Comparison of ENCODE assay signal across 22 cellular contexts in the genomic region with DNA sequence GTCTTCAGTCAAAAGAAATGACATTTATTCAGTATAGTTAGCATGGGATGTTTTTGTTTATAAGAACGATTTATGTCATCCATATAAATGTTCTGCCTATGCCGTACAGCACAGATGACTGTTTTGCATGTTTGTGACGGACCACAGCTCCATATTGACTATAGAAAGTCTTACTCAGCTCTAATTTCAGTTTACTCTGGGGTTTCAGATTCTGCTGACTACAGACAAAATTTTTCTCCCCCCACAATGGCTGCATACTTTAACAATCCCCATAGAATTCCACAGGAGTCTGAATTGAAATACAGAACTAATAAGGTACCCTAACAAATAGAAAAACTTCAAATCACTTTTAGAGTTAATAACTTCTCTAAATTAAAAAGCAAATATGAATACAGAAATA.
"Had no signal": no experiment of that assay in that cellular context is flagged by ENCODE, and none has a peak within 500 bp of the region (broad histone marks: within the 10 kb centered on the region; RNA-seq: fewer than 3 reads in every experiment).

No MANE protein-coding gene starts in this region.

- H3K27me3 ChIP-seq: dorsolateral prefrontal cortex, gastrocnemius medialis, heart left ventricle, hepatocyte, left lung, right atrium auricular region, sigmoid colon, spleen, suprapubic skin, transverse colon had no signal

- H3K79me2 ChIP-seq: hepatocyte had no signal

- H2AFZ ChIP-seq: hepatocyte had no signal

- H3K4me2 ChIP-seq: hepatocyte had no signal

- H3K4me1 Mint-ChIP-seq: nephron progenitor cell had no signal

- H3K27me3 Mint-ChIP-seq: naive thymus-derived CD4-positive, alpha-beta T cell; stimulated activated memory B cell treated with anti-CD40 and anti-IgM and Interleukin-4, amounts not matched to agents 10 μg/mL and 1 μg/mL and 100 μg/mL, for 72 hours; stimulated activated naive CD8-positive, alpha-beta T cell treated with anti-CD3 and anti-CD28 coated beads, Interleukin-15, amount 100 ng/mL, for 72 hours had no signal

- H3K27ac Mint-ChIP-seq: naive thymus-derived CD4-positive, alpha-beta T cell; nephron progenitor cell; stimulated activated memory B cell treated with anti-CD40 and anti-IgM and Interleukin-4, amounts not matched to agents 10 μg/mL and 1 μg/mL and 100 μg/mL, for 72 hours; stimulated activated naive CD8-positive, alpha-beta T cell treated with anti-CD3 and anti-CD28 coated beads, Interleukin-15, amount 100 ng/mL, for 72 hours had no signal

- H3K4me1 ChIP-seq: gastrocnemius medialis, heart left ventricle, left lung, prostate gland, right atrium auricular region, sigmoid colon, suprapubic skin had no signal

- H3K4me3 ChIP-seq: dorsolateral prefrontal cortex, gastrocnemius medialis, heart left ventricle, hepatocyte, left lung, prostate gland, right atrium auricular region, sigmoid colon, spleen, suprapubic skin, transverse colon had no signal

- ATAC-seq: gastrocnemius medialis; heart left ventricle; left cardiac atrium; left lung; naive thymus-derived CD4-positive, alpha-beta T cell; stimulated activated memory B cell treated with anti-CD40 and anti-IgM and Interleukin-4, amounts not matched to agents 10 μg/mL and 1 μg/mL and 100 μg/mL, for 72 hours; stimulated activated naive CD8-positive, alpha-beta T cell treated with anti-CD3 and anti-CD28 coated beads, Interleukin-15, amount 100 ng/mL, for 72 hours had no signal

- DNase-seq: dorsolateral prefrontal cortex; effector CD4-positive, alpha-beta T cell; foreskin fibroblast; gastrocnemius medialis; heart left ventricle; left cardiac atrium; left lung; mesendoderm; midbrain; naive thymus-derived CD4-positive, alpha-beta T cell; nephron progenitor cell; nucleus accumbens; sigmoid colon; spleen; stimulated activated CD4-positive, alpha-beta T cell treated with anti-CD3 and anti-CD28 coated beads, Interleukin-4, amount 100 ng/mL, for 4 hours; stimulated activated naive CD8-positive, alpha-beta T cell treated with anti-CD3 and anti-CD28 coated beads, Interleukin-15, amount 100 ng/mL, for 72 hours; transverse colon had no signal

- H3K36me3 ChIP-seq: gastrocnemius medialis, heart left ventricle, left lung, prostate gland, right atrium auricular region, sigmoid colon, suprapubic skin, transverse colon had no signal

- H3K4me3 Mint-ChIP-seq: nephron progenitor cell; stimulated activated memory B cell treated with anti-CD40 and anti-IgM and Interleukin-4, amounts not matched to agents 10 μg/mL and 1 μg/mL and 100 μg/mL, for 72 hours; stimulated activated naive CD8-positive, alpha-beta T cell treated with anti-CD3 and anti-CD28 coated beads, Interleukin-15, amount 100 ng/mL, for 72 hours had no signal

- H3K27ac ChIP-seq: dorsolateral prefrontal cortex, gastrocnemius medialis, heart left ventricle, hepatocyte, left lung, prostate gland, right atrium auricular region, sigmoid colon, spleen, suprapubic skin, transverse colon had no signal

- H3K9me3 ChIP-seq: gastrocnemius medialis, prostate gland, sigmoid colon, suprapubic skin had no signal
